8 cellular contexts compared by ENCODE assay signal in the genomic region with DNA sequence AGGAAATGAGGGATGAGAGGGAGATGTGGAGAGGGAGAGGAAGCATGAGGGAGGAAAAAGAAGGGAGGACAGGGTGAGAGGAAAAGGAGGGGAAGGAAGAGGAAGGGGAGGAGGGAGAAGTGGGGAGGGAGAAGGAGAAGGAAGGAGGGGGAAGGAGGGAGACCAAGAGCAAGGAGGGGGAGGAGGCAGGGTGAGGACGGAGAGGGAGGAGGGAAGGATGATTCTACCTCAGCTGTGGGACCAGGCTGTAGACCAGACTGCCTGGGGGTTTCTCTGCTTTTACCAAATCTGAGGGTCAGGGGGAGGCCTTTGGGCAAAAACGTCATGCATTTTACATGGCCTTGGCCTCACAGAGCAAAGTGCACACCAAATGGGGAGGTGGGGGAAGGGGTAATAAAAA.
"Had no signal": no experiment of that assay in that cellular context is flagged by ENCODE, and none has a peak within 500 bp of the region (broad histone marks: within the 10 kb centered on the region; RNA-seq: fewer than 3 reads in every experiment).

No MANE protein-coding gene starts in this region.

- FAIRE-seq: H1, H54 had no signal

- ATAC-seq: HCT116 had no signal

- H3K4me3 ChIP-seq: GM23248, HAP-1 had no signal

- H3K9me3 ChIP-seq: HAP-1 had no signal

- H3K4me1 ChIP-seq: HAP-1 had no signal

- H3K27ac ChIP-seq: GM23248, HL-60, KMS-11 had no signal

- H3K9ac ChIP-seq: GM23248, KMS-11 had no signal

- DNase-seq: KBM-7 had no signal

- H2AFZ ChIP-seq: GM23248 had no signal

- H3K4me2 ChIP-seq: KMS-11 had no signal

- H3K36me3 ChIP-seq: HAP-1 had no signal
